12 cellular contexts compared by ENCODE assay signal in the genomic region with DNA sequence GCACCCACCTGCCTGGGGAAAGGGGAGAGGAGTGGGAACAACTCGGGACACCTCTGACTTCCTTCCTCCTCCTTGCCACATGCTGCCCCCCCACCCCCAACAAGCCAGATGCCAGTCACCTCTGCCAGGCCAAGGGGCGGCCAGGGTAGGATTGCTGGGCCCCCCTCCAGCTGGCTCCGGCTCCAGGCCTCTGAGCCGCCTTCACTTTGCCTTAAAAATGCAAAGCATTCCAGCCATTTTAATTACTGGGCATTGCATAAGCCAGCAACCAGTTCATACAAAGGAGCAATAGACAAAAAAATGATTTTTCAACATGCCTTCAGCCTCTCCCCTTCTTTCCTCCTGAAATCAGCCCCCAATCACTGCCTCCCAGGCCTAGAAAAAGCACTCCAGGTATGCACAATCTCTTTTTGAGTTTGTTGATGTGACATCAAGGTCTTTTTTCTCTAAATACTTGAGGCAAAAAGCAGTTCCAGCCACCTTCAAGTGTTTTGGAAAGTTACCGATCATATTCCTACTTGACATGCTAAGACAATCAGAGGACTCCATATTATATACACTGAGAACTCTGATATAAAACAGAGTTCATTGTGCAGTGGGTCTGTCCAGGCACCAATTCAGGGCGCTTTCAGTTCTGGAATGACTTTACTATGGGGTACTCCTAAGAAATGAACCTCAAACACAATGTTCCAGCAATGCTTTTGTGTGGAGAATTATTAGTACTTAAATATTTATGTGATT. TPM values are rescaled to one million over a fixed set of nuclear protein-coding genes. Genes with fewer than 3 reads are reported as not detected.
DNase-seq lines count a peak whose midpoint lies in the region; ATAC-seq, FAIRE-seq and TF ChIP-seq lines count a peak whose summit lies in the region.
"Had no signal": no experiment of that assay in that cellular context is flagged by ENCODE, and none has a peak within 500 bp of the region (broad histone marks: within the 10 kb centered on the region; RNA-seq: fewer than 3 reads in every experiment).

No MANE protein-coding gene starts in this region.

- H3K4me1 Mint-ChIP-seq in progenitor cell of endocrine pancreas (ENCODE audit: low read depth) = peaks cover 5% of the 10 kb centered on the region
- no peaks in the 10 kb centered on the region for H3K4me1 Mint-ChIP-seq in CD4-positive, alpha-beta T cell (ENCODE audit: low read depth)

- H3K27ac ChIP-seq in AG04450 (ENCODE audit: low read depth, low read length) (peak overlapping the region; percentile 77), small intestine (ENCODE audit: low read depth in 1 of 2, low read length in 1 of 2) (no peak overlapping the region)
- no peak overlapping the region for H3K27ac ChIP-seq in CD4-positive, alpha-beta T cell (ENCODE audit: low read depth, low read length)
- H3K27ac ChIP-seq: VCaP had no signal

- H3K9me3 ChIP-seq in AG04450 (ENCODE audit: control insufficient read depth, insufficient read depth, low read length) = no peaks in the 10 kb centered on the region; the same call in 1 of the 2 replicates
- no peaks in the 10 kb centered on the region for H3K9me3 ChIP-seq in small intestine (ENCODE audit: control insufficient read depth, low read depth)
- no peaks in the 10 kb centered on the region for H3K9me3 ChIP-seq in CD4-positive, alpha-beta T cell (ENCODE audit: control insufficient read depth, low read length)

- H3K27me3 ChIP-seq in AG04450 (ENCODE audit: control insufficient read depth, insufficient read depth, low read length) (no peaks in the 10 kb centered on the region), small intestine (ENCODE audit: control insufficient read depth in 2 of 2, insufficient read depth in 2 of 2, low read length in 2 of 2) (no peaks in the 10 kb centered on the region)
- H3K27me3 ChIP-seq in CD4-positive, alpha-beta T cell (ENCODE audit: control insufficient read depth, insufficient read depth, low read length) = no peaks in the 10 kb centered on the region

- H3K36me3 ChIP-seq in small intestine (ENCODE audit: control insufficient read depth in 2 of 2, insufficient read depth in 2 of 2, low read length in 2 of 2) = no peaks in the 10 kb centered on the region

- no peaks in the 10 kb centered on the region for H3K4me1 ChIP-seq in small intestine (ENCODE audit: control insufficient read depth in 2 of 2, insufficient read depth in 1 of 2, low read depth in 1 of 2, low read length in 1 of 2)

- no peak overlapping the region for H3K4me3 ChIP-seq in AG04450 (ENCODE audit: low read depth, low read length)
- no peak overlapping the region for H3K4me3 ChIP-seq in small intestine (ENCODE audit: low read depth in 1 of 2, low read length in 2 of 2)

- WGBS in small intestine, 3 donors = 65 to 90% (median 69%) methylated on average over 6 of the region's 6 CpGs

- peak overlapping the region; percentile 55 for H3K27ac Mint-ChIP-seq in progenitor cell of endocrine pancreas
- no peak overlapping the region for H3K27ac Mint-ChIP-seq in CD4-positive, alpha-beta T cell

- no peak overlapping the region for H3K4me3 Mint-ChIP-seq in progenitor cell of endocrine pancreas (ENCODE audit: low read depth)
- no peak overlapping the region for H3K4me3 Mint-ChIP-seq in CD4-positive, alpha-beta T cell

- H3K36me3 Mint-ChIP-seq in progenitor cell of endocrine pancreas (ENCODE audit: insufficient read depth) = peaks cover 1% of the 10 kb centered on the region
- no peaks in the 10 kb centered on the region for H3K36me3 Mint-ChIP-seq in CD4-positive, alpha-beta T cell (ENCODE audit: low read depth)

- CTCF ChIA-PET in AG04450 (lab: Charles Lee) = interaction anchor here (1.0 to 1.4 kb wide), 4 partner anchors 8 to 13 kb away, joined by 3 to 6 read pairs (median 4); no protein-coding TSS in a partner anchor
- CTCF ChIA-PET in CD4-positive, alpha-beta T cell (lab: Charles Lee) = no interaction called here

- intact Hi-C loops in CD4-positive, alpha-beta T cell (cut with DNase I, micrococcal nuclease) = no loop called here

- FAIRE-seq in small intestine (lab: Jason Lieb, UNC) = no peak
- FAIRE-seq: frontal cortex, RCC 7860 had no signal

- no peak for ATAC-seq in CD4-positive, alpha-beta T cell (ENCODE audit: poor library complexity)

- TF ChIP-seq CTCF in AG04450 (IDR thresholded peaks at IDR 0.05; ENCODE audit: low read depth, low read length) = no peak
- no peak for TF ChIP-seq CTCF in progenitor cell of endocrine pancreas (IDR thresholded peaks at IDR 0.05; ENCODE audit: unreplicated experiment)
- no peak for TF ChIP-seq CTCF in CD4-positive, alpha-beta T cell (IDR thresholded peaks at IDR 0.05)

- DNase-seq in AG04450 (ENCODE audit: low read depth, low spot score) (no peak), SK-MEL-5 (ENCODE audit: low read depth, low spot score) (peak; percentile 46), fibroblast of the conjunctiva (ENCODE audit: low read depth) (peak; percentile 79), progenitor cell of endocrine pancreas (ENCODE audit: low spot score, unreplicated experiment) (no peak), NCI-H2107 (lab: John Stamatoyannopoulos, UW) (no peak), RPMI8226 (no peak), small intestine (no peak)
- no peak for DNase-seq in CD4-positive, alpha-beta T cell
- DNase-seq: activated T-cell treated with anti-CD3 and anti-CD28 coated beads, Interleukin-2, amount 50 U/mL, for 1 hour had no signal

- peaks cover 4% of the 10 kb centered on the region for H3K9me3 Mint-ChIP-seq in progenitor cell of endocrine pancreas (ENCODE audit: low read depth)
- H3K9me3 Mint-ChIP-seq in CD4-positive, alpha-beta T cell = no peaks in the 10 kb centered on the region

- H3K27me3 Mint-ChIP-seq in progenitor cell of endocrine pancreas = no peaks in the 10 kb centered on the region
- H3K27me3 Mint-ChIP-seq in CD4-positive, alpha-beta T cell = no peaks in the 10 kb centered on the region

- POLR2A ChIA-PET in AG04450 (lab: Yijun Ruan, JAX) = interaction anchor here (1.3 kb wide), 1 partner anchor 13 kb away, joined by 4 read pairs; a partner anchor contains a TSS
- POLR2A ChIA-PET in CD4-positive, alpha-beta T cell (lab: Charles Lee) = no interaction called here

- in situ Hi-C loops in SK-MEL-5 (cut with HindIII; ENCODE audit: low pct_unique_long_range_greater_than_20kb, low sequenced_read_pairs) = loop anchor here (25.0 kb wide), 1 partner anchor 127 kb away; no protein-coding TSS in a partner anchor

RNA-seq across cellular contexts. Expression of a gene that starts 12.5 kb away (rescaled TPM):
- polyA plus RNA-seq in AG04450 (2011; rRNA removed) = 484 and 486 TPM in 2 replicates
- polyA minus RNA-seq in AG04450 (2011; rRNA and poly(A)+ RNA removed) = 343 TPM in 2 replicates
- total RNA-seq in SK-MEL-5 (2014; rRNA removed; shearing (Covaris generic)) = 76.4 and 78.8 TPM in 2 replicates
- polyA plus RNA-seq in SK-MEL-5 (2015; cell fraction: cytosol; rRNA removed) = 141 and 160 TPM in 2 replicates
- 37.5 and 44.4 TPM in 2 replicates for polyA plus RNA-seq in SK-MEL-5 (2015; cell fraction: nucleus; rRNA removed)
- 2.4 and 3.2 TPM in 2 replicates for total RNA-seq in progenitor cell of endocrine pancreas
- polyA plus RNA-seq in small intestine = 100 to 1,000 TPM in 1 of 3 donors, 1 to 10 TPM in 2; 1.8 to 118 (median 5.1) TPM
- under 1 TPM in 1 of 2 experiments, not detected in 1; 0.06 TPM for total RNA-seq in CD4-positive, alpha-beta T cell

Comparison
In these comparisons a context has a peak if more than half of its experiments do, and no peak if none do; other contexts are left out.
1. DNase-seq: peak in SK-MEL-5 (single experiment) and fibroblast of the conjunctiva (single experiment); none in AG04450 (single experiment), progenitor cell of endocrine pancreas (single experiment), NCI-H2107 (single experiment), RPMI8226 (single experiment), small intestine (single experiment) and CD4-positive, alpha-beta T cell (0 of 10).
2. RNA of a gene that starts 12.5 kb away (total RNA-seq): 76.4 to 78.8 TPM in SK-MEL-5; 2.4 to 3.2 TPM in progenitor cell of endocrine pancreas and 0.06 TPM in CD4-positive, alpha-beta T cell; every median in the first group is over 10 times any median in the second.